Comparison of ENCODE assay signal across 17 cellular contexts in the genomic region with DNA sequence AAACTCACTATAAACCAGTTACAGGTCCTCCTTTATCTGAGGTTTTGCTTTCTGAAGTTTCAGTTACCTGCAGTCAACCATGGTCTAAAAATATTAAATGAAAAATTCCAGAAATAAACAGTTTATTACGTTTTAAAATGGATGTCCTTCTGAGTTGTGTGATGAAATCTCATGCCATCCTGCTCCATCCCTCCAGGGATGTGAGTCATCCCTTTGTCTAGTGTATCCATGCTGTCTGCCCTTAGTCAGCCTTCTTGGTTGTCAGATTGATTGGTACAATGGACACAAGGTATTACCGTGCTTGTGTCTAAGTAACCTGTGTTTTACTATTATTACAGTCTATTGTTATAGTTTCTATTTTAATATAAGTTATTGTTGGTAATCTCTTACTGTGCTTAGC.
A peak's percentile ranks its signal among the peaks of the same experiment; 100 is the strongest.
DNase-seq lines count a peak whose midpoint lies in the region; ATAC-seq and TF ChIP-seq lines count a peak whose summit lies in the region.
"Had no signal": no experiment of that assay in that cellular context is flagged by ENCODE, and none has a peak within 500 bp of the region (broad histone marks: within the 10 kb centered on the region; RNA-seq: fewer than 3 reads in every experiment).

No MANE protein-coding gene starts in this region.

- 44 to 49% methylated on average over 2 of the region's 2 CpGs for WGBS in GM23248 (ENCODE audit: low coverage in 1 of 2, low lambda C conversion rate in 2 of 2, missing lambda C conversion rate in 2 of 2), 2 experiments
- WGBS in trophoblast cell (ENCODE audit: extremely low coverage, insufficient coverage, insufficient read length), result no CpG with 5 or more reads among the region's 2 CpGs

- peak; percentile 54 for DNase-seq in GM23248
- DNase-seq in RWPE1 (ENCODE audit: low spot score), result peak; percentile 52
- DNase-seq in epithelial cell of prostate (ENCODE audit: low read depth, low spot score), result peak; percentile 53
- DNase-seq in trophoblast cell, result peak; percentile 11 to 59
- no peak for DNase-seq in GM19240 (ENCODE audit: insufficient read length, low spot score)
- no peak for DNase-seq in cerebellar cortex (ENCODE audit: low spot score)
- DNase-seq in KBM-7, result no peak
- DNase-seq: aorta, cortex of kidney, KG1, naive B cell, NCI-H1417, pancreas had no signal

- no peak overlapping the region for H3K4ac ChIP-seq in trophoblast cell (ENCODE audit: low read depth, low read length)

- POLR2A ChIA-PET in RWPE1 (lab: Yijun Ruan, JAX; ENCODE audit: low non-redundant PET), result no interaction called here

- no peak overlapping the region for H2AK5ac ChIP-seq in trophoblast cell (ENCODE audit: low read length)

- H3K9me3 ChIP-seq in GM23248 (ENCODE audit: low read depth) (no peaks in the 10 kb centered on the region), trophoblast cell (ENCODE audit: insufficient read depth, low read depth, low read length) (no peaks in the 10 kb centered on the region)
- H3K9me3 ChIP-seq: pancreas had no signal

- no peaks in the 10 kb centered on the region for H3F3A ChIP-seq in GM23248 (ENCODE audit: insufficient read depth)

- no peak overlapping the region for H4K12ac ChIP-seq in trophoblast cell (ENCODE audit: low read depth, low read length)

- no peaks in the 10 kb centered on the region for H4K20me1 ChIP-seq in GM23248 (ENCODE audit: insufficient read depth)

- no peak overlapping the region for H4K8ac ChIP-seq in trophoblast cell (ENCODE audit: low read depth, low read length)

- no peaks in the 10 kb centered on the region for H3K36me3 ChIP-seq in GM23248 (ENCODE audit: low read depth)
- H3K36me3 ChIP-seq in trophoblast cell (ENCODE audit: control insufficient read depth in 1 of 2, insufficient read depth in 2 of 2, low read length in 2 of 2), result no peaks in the 10 kb centered on the region
- H3K36me3 ChIP-seq: pancreas had no signal

- H3K18ac ChIP-seq in trophoblast cell (ENCODE audit: low read length), result no peak overlapping the region

- CTCF ChIA-PET in RWPE1 (lab: Yijun Ruan, JAX), result interaction anchor here (0.5 to 0.6 kb wide), 2 partner anchors 114 to 1840 kb away, joined by 3 read pairs; no protein-coding TSS in a partner anchor

- H2BK12ac ChIP-seq in trophoblast cell (ENCODE audit: low read length), result no peak overlapping the region

- no peak overlapping the region for H2BK120ac ChIP-seq in trophoblast cell (ENCODE audit: insufficient read depth, low read length, poor library complexity)

- no peaks in the 10 kb centered on the region for H3K79me1 ChIP-seq in trophoblast cell (ENCODE audit: low read length)

- H3K27ac ChIP-seq in GM23248 (no peak overlapping the region), RWPE1 (no peak overlapping the region), epithelial cell of prostate (peak overlapping the region; percentile 22), trophoblast cell (ENCODE audit: low read depth, low read length) (no peak overlapping the region)
- H3K27ac ChIP-seq: C4-2B, pancreas, skin epidermis had no signal

- no peaks in the 10 kb centered on the region for H3K79me2 ChIP-seq in GM23248 (ENCODE audit: insufficient read depth)
- no peaks in the 10 kb centered on the region for H3K79me2 ChIP-seq in trophoblast cell (ENCODE audit: control insufficient read depth, insufficient read depth, low read length, poor library complexity)

- H3K27me3 ChIP-seq in GM23248 (replicated peaks; ENCODE audit: insufficient read depth) (no peaks in the 10 kb centered on the region), trophoblast cell (ENCODE audit: insufficient read depth, low read length) (no peaks in the 10 kb centered on the region)
- H3K27me3 ChIP-seq: pancreas had no signal

- H2BK5ac ChIP-seq in trophoblast cell (ENCODE audit: low read depth, low read length, poor library complexity), result no peak overlapping the region

- in situ Hi-C loops in GM23248 (cut with MboI), result no loop called here
- in situ Hi-C loops in KBM-7 (cut with MboI; ENCODE audit: low pct_unique_long_range_greater_than_20kb, low sequenced_read_pairs), result no loop called here

- H3K4me1 ChIP-seq in GM23248 (ENCODE audit: insufficient read depth) (no peaks in the 10 kb centered on the region), trophoblast cell (ENCODE audit: control insufficient read depth in 1 of 2, insufficient read depth in 2 of 2, low read length in 2 of 2) (no peaks in the 10 kb centered on the region)

- H2AFZ ChIP-seq in GM23248, result no peak overlapping the region
- H2AFZ ChIP-seq in trophoblast cell (ENCODE audit: insufficient read depth, low read length, poor library complexity), result no peak overlapping the region

- H4K91ac ChIP-seq in trophoblast cell (ENCODE audit: low read depth, low read length), result no peak overlapping the region

- ATAC-seq in GM19023 (IDR thresholded peaks at IDR 0.05; ENCODE audit: unreplicated experiment), result no peak
- ATAC-seq: pancreas had no signal

- H3K4me2 ChIP-seq in GM23248 (ENCODE audit: unreplicated experiment) (no peak overlapping the region), trophoblast cell (ENCODE audit: low read length) (no peak overlapping the region)

- H3K9ac ChIP-seq in GM23248, result no peak overlapping the region
- H3K9ac ChIP-seq in trophoblast cell (ENCODE audit: low read length), result no peak overlapping the region

- no peak overlapping the region for H3K4me3 ChIP-seq in GM23248
- H3K4me3 ChIP-seq in trophoblast cell (ENCODE audit: low read depth, low read length), result no peak overlapping the region
- H3K4me3 ChIP-seq: lung, pancreas, skin epidermis had no signal

- no peak overlapping the region for H3K23ac ChIP-seq in trophoblast cell (ENCODE audit: low read length)

- no peaks in the 10 kb centered on the region for H3K9me2 ChIP-seq in GM23248 (ENCODE audit: insufficient read depth)

- TF ChIP-seq CTCF in RWPE1 (conservative IDR thresholded peaks at IDR 0.05; ENCODE audit: low read depth), result no peak

- no peak overlapping the region for H3K14ac ChIP-seq in trophoblast cell (ENCODE audit: low read length)

Comparison
In these comparisons a context has a peak if more than half of its experiments do, and no peak if none do; other contexts are left out.
1. DNase-seq: peak in GM23248 (single experiment), RWPE1 (single experiment), epithelial cell of prostate (single experiment) and trophoblast cell (2 of 2); none in GM19240 (single experiment), cerebellar cortex (single experiment) and KBM-7 (single experiment).